Comparison of ENCODE assay signal across 14 cellular contexts in the genomic region with DNA sequence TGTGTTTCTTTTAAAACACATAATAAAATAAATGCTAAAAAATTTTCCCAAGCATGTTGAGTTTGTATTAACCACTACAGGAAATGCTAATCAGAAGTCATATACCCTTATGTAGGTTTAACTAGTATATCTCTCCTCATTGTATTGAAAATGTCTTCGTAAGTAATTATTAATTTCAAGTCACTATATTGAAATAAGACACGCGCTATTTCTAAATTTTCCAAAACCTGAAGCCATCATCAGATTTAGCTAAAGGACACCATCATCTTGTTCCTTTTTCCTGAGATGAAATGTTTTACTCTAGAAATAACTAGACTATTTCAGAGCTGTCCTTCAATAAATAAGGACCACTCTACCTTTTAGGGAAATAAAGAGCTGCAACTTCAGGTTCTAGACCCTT.
"Had no signal": no experiment of that assay in that cellular context is flagged by ENCODE, and none has a peak within 500 bp of the region (broad histone marks: within the 10 kb centered on the region; RNA-seq: fewer than 3 reads in every experiment).

No MANE protein-coding gene starts in this region.

- H3K4me3 ChIP-seq: colonic mucosa, esophagus muscularis mucosa, hepatocyte, sigmoid colon, spleen, tibial nerve, uterus had no signal

- H3K4me1 ChIP-seq: uterus had no signal

- H3K9me3 ChIP-seq: colonic mucosa, esophagus muscularis mucosa, neutrophil, sigmoid colon, spleen, tibial nerve, uterus had no signal

- H3K27me3 ChIP-seq: colonic mucosa, esophagus muscularis mucosa, hepatocyte, neutrophil, sigmoid colon, spleen, tibial nerve, uterus had no signal

- H3K79me2 ChIP-seq: hepatocyte, parathyroid adenoma had no signal

- ATAC-seq: left lobe of liver had no signal

- H3K4me2 ChIP-seq: hepatocyte had no signal

- DNase-seq: activated gamma-delta T cell, amniotic stem cell, caudate nucleus, colonic mucosa, islet precursor cell, sigmoid colon, spleen, uterus had no signal

- H3K27ac ChIP-seq: colonic mucosa, esophagus muscularis mucosa, hepatocyte, neutrophil, parathyroid adenoma, sigmoid colon, spleen, uterus had no signal

- H2AFZ ChIP-seq: hepatocyte, parathyroid adenoma had no signal

- H3K36me3 ChIP-seq: uterus had no signal

- H3K9ac ChIP-seq: parathyroid adenoma had no signal
